In the genomic region with DNA sequence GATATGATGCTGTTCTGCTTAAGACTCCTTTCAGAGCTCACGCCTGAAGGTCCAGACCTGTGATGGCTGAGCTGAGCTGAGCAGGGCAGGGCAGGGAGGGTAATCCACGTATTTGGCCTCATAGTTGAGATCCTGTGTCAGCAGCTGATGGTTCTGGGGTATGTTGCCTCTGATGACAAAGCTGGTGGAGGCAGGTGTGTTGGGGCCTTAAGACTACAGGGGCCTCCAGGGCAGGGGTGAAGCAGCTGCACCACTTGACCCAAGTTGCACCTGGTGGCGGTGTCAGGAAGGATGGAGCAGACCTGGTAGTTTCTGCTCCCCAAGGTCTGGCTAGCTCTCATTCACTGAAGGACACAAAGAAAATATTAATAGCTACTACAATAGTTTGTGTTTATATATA, we compare ENCODE assay signal across 19 cellular contexts. TPM values are rescaled to one million over a fixed set of nuclear protein-coding genes. Genes with fewer than 3 reads are reported as not detected.
DNase-seq lines count a peak whose midpoint lies in the region; ATAC-seq and TF ChIP-seq lines count a peak whose summit lies in the region.
"Had no signal": no experiment of that assay in that cellular context is flagged by ENCODE, and none has a peak within 500 bp of the region (broad histone marks: within the 10 kb centered on the region; RNA-seq: fewer than 3 reads in every experiment).

No MANE protein-coding gene starts in this region.

- no peak overlapping the region for H3K27ac Mint-ChIP-seq in osteocyte (ENCODE audit: unreplicated experiment)
- H3K27ac Mint-ChIP-seq: GM23338; HFFc6; T-helper 2 cell treated with Interferon-gamma antibody and Interleukin-4, amounts not matched to agents 5 μg/mL and 100 μg/mL, for 36 hours had no signal

- ATAC-seq in upper lobe of right lung (no peak), HG02588 (IDR thresholded peaks at IDR 0.05; ENCODE audit: unreplicated experiment) (no peak)
- ATAC-seq: Right ventricle myocardium inferior had no signal

- no peaks in the 10 kb centered on the region for H3K79me2 ChIP-seq in OCI-LY7 (ENCODE audit: insufficient read depth, low read depth, low read length)

- H3K4me3 Mint-ChIP-seq in osteocyte (ENCODE audit: unreplicated experiment) = no peak overlapping the region
- H3K4me3 Mint-ChIP-seq: GM23338; HFFc6; T-helper 2 cell treated with Interferon-gamma antibody and Interleukin-4, amounts not matched to agents 5 μg/mL and 100 μg/mL, for 36 hours had no signal

- CTCF ChIA-PET in OCI-LY7 (lab: Charles Lee; ENCODE audit: unreplicated experiment) = interaction anchor here (0.9 to 1.4 kb wide), 3 partner anchors 14 to 86 kb away, joined by 3 read pairs; a partner anchor contains a TSS

- peaks cover 9% of the 10 kb centered on the region for H3K27me3 ChIP-seq in upper lobe of right lung

- intact Hi-C loops in OCI-LY7 (cut with micrococcal nuclease; ENCODE audit: unreplicated experiment) = loop anchor here (5.0 to 10.0 kb wide), 2 partner anchors 277 to 320 kb away; no protein-coding TSS in a partner anchor
- intact Hi-C loops in upper lobe of right lung (cut with DNase I) = loop anchor here (10.0 kb wide), 1 partner anchor 120 kb away; no protein-coding TSS in a partner anchor

- no peaks in the 10 kb centered on the region for H3K9me3 Mint-ChIP-seq in osteocyte (ENCODE audit: unreplicated experiment)
- H3K9me3 Mint-ChIP-seq: HFFc6; T-helper 2 cell treated with Interferon-gamma antibody and Interleukin-4, amounts not matched to agents 5 μg/mL and 100 μg/mL, for 36 hours had no signal

- no peaks in the 10 kb centered on the region for H3K9me2 ChIP-seq in OCI-LY7 (ENCODE audit: insufficient read depth, low read length)

- H3K4me2 ChIP-seq in OCI-LY7 (ENCODE audit: low read length) = peak overlapping the region; percentile 18; the same call in 1 of the 2 replicates
- H3K4me2 ChIP-seq: GM23338 had no signal

- H3K27ac ChIP-seq in OCI-LY7 (ENCODE audit: low read depth, low read length, poor library complexity, severe bottlenecking) (no peak overlapping the region), upper lobe of right lung (no peak overlapping the region)

- no peaks in the 10 kb centered on the region for H3K36me3 Mint-ChIP-seq in osteocyte (ENCODE audit: unreplicated experiment)

- DNase-seq in NCI-H748 (lab: John Stamatoyannopoulos, UW; ENCODE audit: unreplicated experiment) = peak; percentile 11
- no peak for DNase-seq in NCI-H748 treated with DMSO at 0.1 percent for 48 hours (lab: John Stamatoyannopoulos, UW)
- peak; percentile 45 for DNase-seq in NCI-H1105 (lab: John Stamatoyannopoulos, UW)
- DNase-seq in OCI-LY7 (ENCODE audit: low spot score) = peak; percentile 77
- DNase-seq in osteocyte (ENCODE audit: extremely low spot score, unreplicated experiment) = peak; percentile 56
- DNase-seq in upper lobe of right lung = no peak
- no peak for DNase-seq in NCI-H146 (lab: John Stamatoyannopoulos, UW)
- DNase-seq: MG63 had no signal

- H4K20me1 ChIP-seq in OCI-LY7 (ENCODE audit: insufficient read depth, low read length) = no peaks in the 10 kb centered on the region

- H3K4me3 ChIP-seq in OCI-LY7 (ENCODE audit: low read depth, low read length, poor library complexity, severe bottlenecking) (no peak overlapping the region), upper lobe of right lung (no peak overlapping the region)
- H3K4me3 ChIP-seq: GM23338, HAP-1, MG63 had no signal

- no TSS peak for BruUV-seq in OCI-LY7 (replicated peaks; lab: Mats Ljungman, UMichigan)

- POLR2A ChIA-PET in OCI-LY7 (lab: Charles Lee) = interaction anchor here (1.0 to 1.4 kb wide), 2 partner anchors 74 to 77 kb away, joined by 3 to 4 read pairs; no protein-coding TSS in a partner anchor

- H3K36me3 ChIP-seq in OCI-LY7 (ENCODE audit: insufficient read depth, low read length) (no peaks in the 10 kb centered on the region; the same call in 1 of the 2 replicates), upper lobe of right lung (no peaks in the 10 kb centered on the region)
- H3K36me3 ChIP-seq: HAP-1, MG63 had no signal

- peaks cover 56% of the 10 kb centered on the region for H3K27me3 Mint-ChIP-seq in osteocyte (ENCODE audit: unreplicated experiment)

- H3K9me3 ChIP-seq in OCI-LY7 (ENCODE audit: low read length) (peaks cover 14% of the 10 kb centered on the region; the same call in 1 of the 2 replicates), upper lobe of right lung (no peaks in the 10 kb centered on the region)
- H3K9me3 ChIP-seq: HAP-1, MG63 had no signal

- no peaks in the 10 kb centered on the region for H3K4me1 Mint-ChIP-seq in osteocyte (ENCODE audit: unreplicated experiment)

- H3K4me1 ChIP-seq in OCI-LY7 (ENCODE audit: insufficient read depth, low read length, poor library complexity, severe bottlenecking) = peaks cover 30% of the 10 kb centered on the region
- no peaks in the 10 kb centered on the region for H3K4me1 ChIP-seq in upper lobe of right lung
- H3K4me1 ChIP-seq: HAP-1 had no signal

- TF ChIP-seq CTCF in OCI-LY7 (conservative IDR thresholded peaks at IDR 0.05; ENCODE audit: low read length) (no peak), osteocyte (IDR thresholded peaks at IDR 0.05) (no peak), upper lobe of right lung (IDR thresholded peaks at IDR 0.05) (no peak)

- H2AFZ ChIP-seq in OCI-LY7 (ENCODE audit: low read length) = no peak overlapping the region
- H2AFZ ChIP-seq: GM23338 had no signal

RNA-seq across cellular contexts. Expression of a gene that starts 57.0 kb away (rescaled TPM):
- 64.6 and 73.5 TPM in 2 replicates for total RNA-seq in OCI-LY7 (2014; rRNA removed; shearing (Covaris generic))
- total RNA-seq in OCI-LY7 (2022) (44.8 and 57.4 TPM in 2 replicates), osteocyte (not detected in 2 replicates), upper lobe of right lung (0.93 TPM)
- total RNA-seq: A172, Daoy, G401, HFFc6, PC-3, Right ventricle myocardium inferior, SK-MEL-5 had no signal

Comparison
In these comparisons a context has a peak if more than half of its experiments do, and no peak if none do; other contexts are left out.
1. DNase-seq: peak in NCI-H748 (single experiment), NCI-H1105 (single experiment), OCI-LY7 (single experiment) and osteocyte (single experiment); none in NCI-H748 treated with DMSO at 0.1 percent for 48 hours (single experiment), upper lobe of right lung (single experiment) and NCI-H146 (single experiment).
2. RNA of a gene that starts 57.0 kb away (total RNA-seq): 44.8 to 73.5 TPM in OCI-LY7; 0.93 TPM in upper lobe of right lung (single experiment) and not detected in osteocyte; every median in the first group is over 10 times any median in the second.